ENCODE assay signal across 8 cellular contexts in the genomic region with DNA sequence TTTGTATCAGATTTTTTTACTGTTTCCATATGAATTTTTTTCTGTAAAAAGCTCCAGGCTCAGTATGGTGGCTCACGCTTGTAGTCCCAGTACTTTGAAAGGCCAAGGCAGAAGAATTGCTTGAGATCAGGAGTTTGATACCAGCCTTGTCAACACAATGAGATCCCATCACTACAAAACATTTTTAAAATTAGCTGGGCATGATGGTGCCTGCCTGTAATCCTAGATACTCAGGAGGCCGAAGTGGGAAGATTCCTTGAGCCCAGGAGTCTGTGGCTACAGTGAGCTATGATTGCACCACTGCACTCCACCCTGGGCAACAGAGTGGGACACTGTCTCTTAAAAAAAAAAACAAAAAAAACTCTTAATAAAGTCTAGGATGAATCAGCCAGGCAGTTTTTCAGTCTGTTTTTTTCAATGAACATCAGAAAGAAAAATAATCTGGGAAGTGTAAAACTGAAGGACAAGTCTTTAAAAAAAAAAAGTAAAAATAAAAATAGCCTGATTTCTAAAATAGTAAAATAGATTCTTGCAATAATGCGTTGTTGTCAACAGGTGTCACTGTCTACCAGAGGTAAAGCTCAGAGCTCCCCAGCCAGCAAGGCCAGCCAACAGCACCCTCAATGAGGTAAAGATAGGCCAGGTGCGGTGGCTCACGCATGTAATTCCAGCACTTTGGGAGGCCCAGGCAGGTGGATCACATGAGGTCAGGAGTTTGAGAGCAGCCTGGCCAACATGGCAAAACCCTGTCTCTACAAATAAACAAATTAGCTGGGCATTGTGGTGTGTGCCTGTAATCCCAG. TPM values are rescaled to one million over a fixed set of nuclear protein-coding genes. Genes with fewer than 3 reads are reported as not detected.
A peak's percentile ranks its signal among the peaks of the same experiment; 100 is the strongest.
DNase-seq lines count a peak whose midpoint lies in the region; ATAC-seq and TF ChIP-seq lines count a peak whose summit lies in the region.

No MANE protein-coding gene starts in this region.

- peak; percentile 75 for ATAC-seq in HG03139 (IDR thresholded peaks at IDR 0.05; ENCODE audit: unreplicated experiment)
- ATAC-seq in PC-3 = peak; percentile 46; the same call in 1 of the 2 replicates
- ATAC-seq in omental fat pad (ENCODE audit: low FRiP score) = peak; percentile 59
- no peak for ATAC-seq in HG02973 (IDR thresholded peaks at IDR 0.05; ENCODE audit: unreplicated experiment)

- no TSS peak for BruUV-seq in PC-3 (replicated peaks; lab: Mats Ljungman, UMichigan)

- POLR2A ChIA-PET in PC-3 (lab: Charles Lee; ENCODE audit: unreplicated experiment) = interaction anchor here (0.6 kb wide), 1 partner anchor 80 kb away, joined by 4 read pairs; no protein-coding TSS in a partner anchor

- H3K27ac ChIP-seq in PC-3 (ENCODE audit: low read length) = no peak overlapping the region

- H3K27me3 ChIP-seq in PC-3 (ENCODE audit: low read length) = no peaks in the 10 kb centered on the region

- peaks cover 4% of the 10 kb centered on the region for H3F3A ChIP-seq in PC-3 (ENCODE audit: low read length, unreplicated experiment)

- H3K9me3 ChIP-seq in PC-3 (ENCODE audit: low read length) = no peaks in the 10 kb centered on the region

- no peaks in the 10 kb centered on the region for H3K9me2 ChIP-seq in PC-3 (replicated peaks; ENCODE audit: low read length)

- H3K9ac ChIP-seq in PC-3 (ENCODE audit: low read length) = no peak overlapping the region

- intact Hi-C loops in PC-3 (cut with micrococcal nuclease) = loop anchor here (5.0 to 10.0 kb wide), 4 partner anchors 177 to 780 kb away; partner anchors contain the start of gene BEND3

- peaks cover 4% of the 10 kb centered on the region for H3K4me1 ChIP-seq in PC-3 (ENCODE audit: insufficient read depth, low read length)

- no peaks in the 10 kb centered on the region for H4K20me1 ChIP-seq in PC-3 (ENCODE audit: low read length)

- H3K79me2 ChIP-seq in PC-3 (ENCODE audit: low read length) = no peaks in the 10 kb centered on the region

- CTCF ChIA-PET in PC-3 (lab: Charles Lee) = interaction anchor here (0.6 to 1.0 kb wide), 3 partner anchors 275 to 737 kb away, joined by 3 to 12 read pairs (median 3); no protein-coding TSS in a partner anchor

- DNase-seq in GDM1 (lab: John Stamatoyannopoulos, UW) = peak; percentile 20
- peak; percentile 64 for DNase-seq in PC-3
- peak; percentile 48 to 59 for DNase-seq in activated T-cell treated with anti-CD3 and anti-CD28 coated beads, Interleukin-2, amount 50 U/mL, for 48 hours
- peak; percentile 68 for DNase-seq in fibroblast of the aortic adventitia (ENCODE audit: low read depth)
- no peak for DNase-seq in omental fat pad (ENCODE audit: low spot score)
- no peak for DNase-seq in NCI-H187 treated with DMSO at 0.1 percent for 48 hours (lab: John Stamatoyannopoulos, UW)

- no peak overlapping the region for H2AFZ ChIP-seq in PC-3 (ENCODE audit: low read length)

- H3K36me3 ChIP-seq in PC-3 (ENCODE audit: low read depth, low read length) = no peaks in the 10 kb centered on the region

- H3K4me2 ChIP-seq in PC-3 (ENCODE audit: low read length) = no peak overlapping the region

- TF ChIP-seq CTCF in PC-3 (conservative IDR thresholded peaks at IDR 0.05; ENCODE audit: low read depth, low read length) (peak; percentile 65), fibroblast of the aortic adventitia (IDR thresholded peaks at IDR 0.05; ENCODE audit: insufficient read depth, low read length) (peak; percentile 66), omental fat pad (IDR thresholded peaks at IDR 0.05) (no peak)

- H3K4me3 ChIP-seq in PC-3 (ENCODE audit: low read length) = no peak overlapping the region
- H3K4me3 ChIP-seq in fibroblast of the aortic adventitia (ENCODE audit: low read depth, low read length) = no peak overlapping the region

RNA-seq across cellular contexts. Expression of gene ATG5, which starts 9.3 kb away (rescaled TPM):
- 38.5 and 38.8 TPM in 2 replicates for total RNA-seq in PC-3 (2014; rRNA removed)
- 31.0 and 45.4 TPM in 2 replicates for total RNA-seq in fibroblast of the aortic adventitia (ENCODE audit: low replicate concordance)
- 10 to 100 TPM; 27.8 to 40.0 (median 31.8) TPM for total RNA-seq in omental fat pad

RNA-seq across cellular contexts. Expression of gene CRYBG1, which starts 25.7 kb away (rescaled TPM):
- total RNA-seq in PC-3 (2014; rRNA removed) (19.9 and 22.2 TPM in 2 replicates), fibroblast of the aortic adventitia (ENCODE audit: low replicate concordance) (19.3 and 105 TPM in 2 replicates), omental fat pad (10 to 100 TPM; 14.9 to 36.9 (median 20.7) TPM)

Comparison
In these comparisons a context has a peak if more than half of its experiments do, and no peak if none do; other contexts are left out.
1. DNase-seq: peak in GDM1 (single experiment), PC-3 (single experiment), activated T-cell treated with anti-CD3 and anti-CD28 coated beads, Interleukin-2, amount 50 U/mL, for 48 hours (2 of 2) and fibroblast of the aortic adventitia (single experiment); none in omental fat pad (single experiment) and NCI-H187 treated with DMSO at 0.1 percent for 48 hours (single experiment).
2. CTCF ChIP-seq: peak in PC-3 (single experiment) and fibroblast of the aortic adventitia (single experiment); none in omental fat pad (0 of 3).